ENCODE assay signal across 8 cellular contexts in genomic region chr2:224638338-224638823, GRCh38. TPM values are rescaled to one million over a fixed set of nuclear protein-coding genes. Genes with fewer than 3 reads are reported as not detected.
DNase-seq lines count a peak whose midpoint lies in the region; ATAC-seq and TF ChIP-seq lines count a peak whose summit lies in the region.

No MANE protein-coding gene starts in this region.

- H4K20me1 ChIP-seq in osteoblast (ENCODE audit: insufficient read depth, low read length) = no peaks in the 10 kb centered on the region

- no peaks in the 10 kb centered on the region for H3K9me3 ChIP-seq in spleen
- no peaks in the 10 kb centered on the region for H3K9me3 ChIP-seq in osteoblast (ENCODE audit: low read depth, low read length)

- ATAC-seq in activated CD4-positive, alpha-beta T cell treated with anti-CD3 and anti-CD28 coated beads for 36 hours = peak; percentile 82
- peak; percentile 95 for ATAC-seq in HG03159 (IDR thresholded peaks at IDR 0.05; ENCODE audit: unreplicated experiment)

- H3K4me1 Mint-ChIP-seq in activated CD4-positive, alpha-beta T cell treated with anti-CD3 and anti-CD28 coated beads for 36 hours = peaks cover 12% of the 10 kb centered on the region
- H3K4me1 Mint-ChIP-seq in T-helper 1 cell treated with Interleukin-12 subunit alpha and Interleukin-12 subunit beta and Interleukin-4 antibody, amounts not matched to agents 30 μg/mL and 1 μg/mL, for 36 hours (ENCODE audit: low read depth) = peaks cover 7% of the 10 kb centered on the region

- TF ChIP-seq POLR2A in spleen (IDR thresholded peaks at IDR 0.05) = no peak

- no peak overlapping the region for H3K4me2 ChIP-seq in osteoblast (ENCODE audit: insufficient read depth, low read length)

- H3K27ac ChIP-seq in spleen (peak overlapping the region in 6 of 8 donors; percentile 15 to 59 (median 52)), osteoblast (ENCODE audit: low read depth, low read length) (no peak overlapping the region)

- CTCF ChIA-PET in activated CD4-positive, alpha-beta T cell treated with anti-CD3 and anti-CD28 coated beads for 36 hours (lab: Charles Lee) = interaction anchor here (0.9 to 1.1 kb wide), 2 partner anchors 11 to 13 kb away, joined by 4 to 5 read pairs; no protein-coding TSS in a partner anchor

- no peak overlapping the region for H2AFZ ChIP-seq in osteoblast (ENCODE audit: low read length)

- 34 to 44% (median 41%) methylated on average over 8 of the region's 8 CpGs for WGBS in spleen, 5 donors

- no peaks in the 10 kb centered on the region for H3K36me3 Mint-ChIP-seq in activated CD4-positive, alpha-beta T cell treated with anti-CD3 and anti-CD28 coated beads for 36 hours (ENCODE audit: low read depth)
- no peaks in the 10 kb centered on the region for H3K36me3 Mint-ChIP-seq in T-helper 1 cell treated with Interleukin-12 subunit alpha and Interleukin-12 subunit beta and Interleukin-4 antibody, amounts not matched to agents 30 μg/mL and 1 μg/mL, for 36 hours (ENCODE audit: low read depth)

- POLR2A ChIA-PET in activated CD4-positive, alpha-beta T cell treated with anti-CD3 and anti-CD28 coated beads for 36 hours (lab: Charles Lee) = interaction anchor here (0.8 kb wide), 1 partner anchor 77 kb away, joined by 3 read pairs; no protein-coding TSS in a partner anchor

- no peaks in the 10 kb centered on the region for H3K27me3 Mint-ChIP-seq in activated CD4-positive, alpha-beta T cell treated with anti-CD3 and anti-CD28 coated beads for 36 hours
- H3K27me3 Mint-ChIP-seq in T-helper 1 cell treated with Interleukin-12 subunit alpha and Interleukin-12 subunit beta and Interleukin-4 antibody, amounts not matched to agents 30 μg/mL and 1 μg/mL, for 36 hours (ENCODE audit: low read depth) = peaks cover 5% of the 10 kb centered on the region

- no peaks in the 10 kb centered on the region for H3K9me3 Mint-ChIP-seq in activated CD4-positive, alpha-beta T cell treated with anti-CD3 and anti-CD28 coated beads for 36 hours (ENCODE audit: low read depth)
- no peaks in the 10 kb centered on the region for H3K9me3 Mint-ChIP-seq in T-helper 1 cell treated with Interleukin-12 subunit alpha and Interleukin-12 subunit beta and Interleukin-4 antibody, amounts not matched to agents 30 μg/mL and 1 μg/mL, for 36 hours

- H3K36me3 ChIP-seq in spleen = no peaks in the 10 kb centered on the region
- no peaks in the 10 kb centered on the region for H3K36me3 ChIP-seq in osteoblast (ENCODE audit: insufficient read depth, low read length)

- TF ChIP-seq CTCF in spleen (IDR thresholded peaks at IDR 0.05 in 8 of 11, conservative IDR thresholded peaks at IDR 0.05 in 3 of 11) (no peak), osteoblast (IDR thresholded peaks at IDR 0.05; ENCODE audit: extremely low read depth, low read depth, low read length) (no peak)

- intact Hi-C loops in activated CD4-positive, alpha-beta T cell treated with anti-CD3 and anti-CD28 coated beads for 36 hours (cut with DNase I, micrococcal nuclease) = loop anchor here in 1 of 2 experiments (1.0 kb wide), 1 partner anchor 53 kb away; the partner anchor contains the start of gene CUL3
- intact Hi-C loops in spleen (cut with DNase I; ENCODE audit: low total_unique reads) = no loop called here

- peak overlapping the region; percentile 37 for H3K4me3 Mint-ChIP-seq in activated CD4-positive, alpha-beta T cell treated with anti-CD3 and anti-CD28 coated beads for 36 hours
- H3K4me3 Mint-ChIP-seq in T-helper 1 cell treated with Interleukin-12 subunit alpha and Interleukin-12 subunit beta and Interleukin-4 antibody, amounts not matched to agents 30 μg/mL and 1 μg/mL, for 36 hours = no peak overlapping the region

- peaks cover 0 to 13% (median 5%) of the 10 kb centered on the region in 6 donors for H3K4me1 ChIP-seq in spleen
- H3K4me1 ChIP-seq in osteoblast (ENCODE audit: insufficient read depth, low read length) = no peaks in the 10 kb centered on the region

- H3K79me2 ChIP-seq in osteoblast (ENCODE audit: insufficient read depth, low read length) = no peaks in the 10 kb centered on the region

- H3K27me3 ChIP-seq in spleen (replicated peaks in 1 of 7) (no peaks in the 10 kb centered on the region), osteoblast (ENCODE audit: insufficient read depth, low read length) (peaks cover 7% of the 10 kb centered on the region)

- H3K27ac Mint-ChIP-seq in activated CD4-positive, alpha-beta T cell treated with anti-CD3 and anti-CD28 coated beads for 36 hours = peak overlapping the region; percentile 95
- peak overlapping the region; percentile 75 for H3K27ac Mint-ChIP-seq in T-helper 1 cell treated with Interleukin-12 subunit alpha and Interleukin-12 subunit beta and Interleukin-4 antibody, amounts not matched to agents 30 μg/mL and 1 μg/mL, for 36 hours

- peak; percentile 67 for DNase-seq in activated CD4-positive, alpha-beta T cell treated with anti-CD3 and anti-CD28 coated beads for 36 hours
- no peak for DNase-seq in activated CD4-positive, alpha-beta T cell treated with anti-CD3 and anti-CD28 coated beads for 1 hour
- DNase-seq in spleen (no peak), NCI-H1092 (lab: John Stamatoyannopoulos, UW) (no peak), osteoblast (ENCODE audit: insufficient read length, low spot score, missing footprints) (no peak), EL (no peak)

- no peak overlapping the region for H3K4me3 ChIP-seq in spleen
- no peak overlapping the region for H3K4me3 ChIP-seq in osteoblast (ENCODE audit: insufficient read depth, low read length)

RNA-seq across cellular contexts. Expression of gene CUL3, which starts 53.2 kb away (rescaled TPM):
- total RNA-seq in activated CD4-positive, alpha-beta T cell treated with anti-CD3 and anti-CD28 coated beads for 36 hours = 10 to 100 TPM; 77.6 to 85.8 TPM
- 10 to 100 TPM; 75.8 to 99.7 (median 83.7) TPM for total RNA-seq in spleen
- polyA plus RNA-seq in spleen = 10 to 100 TPM; 66.0 to 84.2 (median 81.6) TPM
- total RNA-seq in osteoblast = 59.5 and 64.4 TPM in 2 replicates
